Comparison of ENCODE assay signal across 31 cellular contexts in genomic region chr17:19938736-19939135, GRCh38.
"Had no signal": no experiment of that assay in that cellular context is flagged by ENCODE, and none has a peak within 500 bp of the region (broad histone marks: within the 10 kb centered on the region; RNA-seq: fewer than 3 reads in every experiment).

No MANE protein-coding gene starts in this region.

- H3K4me1 ChIP-seq: esophagus squamous epithelium, parathyroid adenoma, psoas muscle had no signal

- H3K27ac ChIP-seq: adrenal gland, epithelial cell of prostate, esophagus squamous epithelium, heart right ventricle, left lung, parathyroid adenoma, psoas muscle, sigmoid colon, tibial artery had no signal

- H3K4me3 Mint-ChIP-seq: activated naive CD4-positive, alpha-beta T cell treated with anti-CD3 and anti-CD28 coated beads for 36 hours; activated naive CD8-positive, alpha-beta T cell treated with anti-CD3 and anti-CD28 coated beads for 36 hours; central memory CD8-positive, alpha-beta T cell; mesothelial cell of epicardium; naive thymus-derived CD4-positive, alpha-beta T cell; neural crest cell; stimulated activated effector memory CD8-positive, alpha-beta T cell treated with anti-CD3 and anti-CD28 coated beads, Interleukin-12 subunit alpha, Interleukin-12 subunit beta, amount 100 ng/mL, for 72 hours; stimulated activated naive CD8-positive, alpha-beta T cell treated with anti-CD3 and anti-CD28 coated beads, Interleukin-15, Interleukin-2, amounts not matched to agents 100 ng/mL and 50 ng/mL, for 24 hours; T-helper 2 cell treated with Interferon-gamma antibody and Interleukin-4, amounts not matched to agents 5 μg/mL and 100 μg/mL, for 36 hours had no signal

- ATAC-seq: heart right ventricle; left lung; lower lobe of right lung; naive thymus-derived CD4-positive, alpha-beta T cell; psoas muscle; stimulated activated effector memory CD8-positive, alpha-beta T cell treated with anti-CD3 and anti-CD28 coated beads, Interleukin-12 subunit alpha, Interleukin-12 subunit beta, amount 100 ng/mL, for 72 hours had no signal

- H3K27me3 Mint-ChIP-seq: activated naive CD8-positive, alpha-beta T cell treated with anti-CD3 and anti-CD28 coated beads for 36 hours; central memory CD8-positive, alpha-beta T cell; naive thymus-derived CD4-positive, alpha-beta T cell; stimulated activated naive CD8-positive, alpha-beta T cell treated with anti-CD3 and anti-CD28 coated beads, Interleukin-15, Interleukin-2, amounts not matched to agents 100 ng/mL and 50 ng/mL, for 24 hours had no signal

- H3K4me3 ChIP-seq: adrenal gland, esophagus squamous epithelium, heart right ventricle, left lung, lower lobe of right lung, psoas muscle, sigmoid colon, tibial artery had no signal

- H3K27me3 ChIP-seq: adrenal gland, esophagus squamous epithelium, heart right ventricle, left lung, sigmoid colon, tibial artery had no signal

- H3K9ac ChIP-seq: parathyroid adenoma had no signal

- H3K27ac Mint-ChIP-seq: activated naive CD4-positive, alpha-beta T cell treated with anti-CD3 and anti-CD28 coated beads for 36 hours; activated naive CD8-positive, alpha-beta T cell treated with anti-CD3 and anti-CD28 coated beads for 36 hours; mesothelial cell of epicardium; stimulated activated naive CD8-positive, alpha-beta T cell treated with anti-CD3 and anti-CD28 coated beads, Interleukin-15, Interleukin-2, amounts not matched to agents 100 ng/mL and 50 ng/mL, for 24 hours; T-helper 2 cell treated with Interferon-gamma antibody and Interleukin-4, amounts not matched to agents 5 μg/mL and 100 μg/mL, for 36 hours had no signal

- DNase-seq: activated CD4-positive, alpha-beta T cell treated with anti-CD3 and anti-CD28 coated beads for 4 hours; activated CD4-positive, alpha-beta T cell treated with anti-CD3 and anti-CD28 coated beads, Interleukin-2, amount 50 U/mL, for 48 hours; activated CD8-positive, alpha-beta memory T cell treated with anti-CD3 and anti-CD28 coated beads for 24 hours; activated effector memory CD4-positive, alpha-beta T cell treated with anti-CD3 and anti-CD28 coated beads, Interleukin-2, amount 50 U/mL, for 16 hours; activated naive CD4-positive, alpha-beta T cell treated with anti-CD3 and anti-CD28 coated beads for 36 hours; activated naive CD8-positive, alpha-beta T cell treated with anti-CD3 and anti-CD28 coated beads for 36 hours; adrenal gland; dermis blood vessel endothelial cell; effector CD8-positive, alpha-beta T cell; esophagus squamous epithelium; foreskin melanocyte; heart right ventricle; left lung; lower lobe of right lung; naive thymus-derived CD4-positive, alpha-beta T cell; nucleus accumbens; psoas muscle; sigmoid colon; small intestine; stimulated activated CD4-positive, alpha-beta T cell treated with anti-CD3 and anti-CD28 coated beads, Interleukin-4, amount 100 ng/mL, for 24 hours; substantia nigra; T-helper 1 cell; tibial artery had no signal

- H3K9me3 Mint-ChIP-seq: activated naive CD4-positive, alpha-beta T cell treated with anti-CD3 and anti-CD28 coated beads for 36 hours; activated naive CD8-positive, alpha-beta T cell treated with anti-CD3 and anti-CD28 coated beads for 36 hours; central memory CD8-positive, alpha-beta T cell; mesothelial cell of epicardium; naive thymus-derived CD4-positive, alpha-beta T cell; neural crest cell; stimulated activated effector memory CD8-positive, alpha-beta T cell treated with anti-CD3 and anti-CD28 coated beads, Interleukin-12 subunit alpha, Interleukin-12 subunit beta, amount 100 ng/mL, for 72 hours; stimulated activated naive CD8-positive, alpha-beta T cell treated with anti-CD3 and anti-CD28 coated beads, Interleukin-15, Interleukin-2, amounts not matched to agents 100 ng/mL and 50 ng/mL, for 24 hours; T-helper 2 cell treated with Interferon-gamma antibody and Interleukin-4, amounts not matched to agents 5 μg/mL and 100 μg/mL, for 36 hours had no signal

- H2AFZ ChIP-seq: parathyroid adenoma had no signal

- H3K9me3 ChIP-seq: adrenal gland, esophagus squamous epithelium, heart right ventricle, left lung, lower lobe of right lung, psoas muscle, sigmoid colon, tibial artery had no signal
